In the genomic region with DNA sequence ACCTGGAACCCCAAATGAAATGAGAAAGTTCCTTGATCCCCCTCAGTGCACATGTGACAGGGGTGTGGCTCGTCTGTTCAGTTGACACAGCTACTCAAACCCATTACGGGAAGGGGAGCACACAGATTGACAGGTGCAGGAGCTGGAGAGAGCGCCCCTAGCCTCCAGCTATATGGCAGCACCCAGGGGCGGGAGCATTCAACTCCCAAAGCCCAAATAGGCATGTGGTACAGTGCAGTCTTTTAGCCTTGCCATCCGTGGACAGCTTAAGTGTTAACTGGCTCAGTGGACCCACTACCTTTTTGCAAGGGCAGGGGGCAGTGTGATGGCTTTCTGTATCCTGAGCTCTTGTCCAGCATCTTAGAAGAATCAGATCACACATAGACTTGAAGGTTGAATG, we compare ENCODE assay signal across 1 cellular context.
TF ChIP-seq lines count a peak whose summit lies in the region.

No MANE protein-coding gene starts in this region.

TF ChIP-seq in GM12878, 131 proteins besides CTCF, POLR2A, EP300 and RAD21 (continued from another document):
- TF ChIP-seq, protein P1, sequence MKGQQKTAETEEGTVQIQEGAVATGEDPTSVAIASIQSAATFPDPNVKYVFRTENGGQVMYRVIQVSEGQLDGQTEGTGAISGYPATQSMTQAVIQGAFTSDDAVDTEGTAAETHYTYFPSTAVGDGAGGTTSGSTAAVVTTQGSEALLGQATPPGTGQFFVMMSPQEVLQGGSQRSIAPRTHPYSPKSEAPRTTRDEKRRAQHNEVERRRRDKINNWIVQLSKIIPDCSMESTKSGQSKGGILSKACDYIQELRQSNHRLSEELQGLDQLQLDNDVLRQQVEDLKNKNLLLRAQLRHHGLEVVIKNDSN (IDR thresholded peaks at IDR 0.05; ENCODE audit: borderline replicate concordance, extremely low read length, insufficient read depth, low read depth, low read length), result no peak
- TF ChIP-seq MYC (IDR thresholded peaks at IDR 0.05; ENCODE audit: insufficient read depth, insufficient read length, insufficient replicate concordance, low read length, severe bottlenecking) (no peak), DPF2 (IDR thresholded peaks at IDR 0.05) (no peak), NR2C1 (IDR thresholded peaks at IDR 0.05) (no peak)
